22 cellular contexts compared by ENCODE assay signal in the genomic region with DNA sequence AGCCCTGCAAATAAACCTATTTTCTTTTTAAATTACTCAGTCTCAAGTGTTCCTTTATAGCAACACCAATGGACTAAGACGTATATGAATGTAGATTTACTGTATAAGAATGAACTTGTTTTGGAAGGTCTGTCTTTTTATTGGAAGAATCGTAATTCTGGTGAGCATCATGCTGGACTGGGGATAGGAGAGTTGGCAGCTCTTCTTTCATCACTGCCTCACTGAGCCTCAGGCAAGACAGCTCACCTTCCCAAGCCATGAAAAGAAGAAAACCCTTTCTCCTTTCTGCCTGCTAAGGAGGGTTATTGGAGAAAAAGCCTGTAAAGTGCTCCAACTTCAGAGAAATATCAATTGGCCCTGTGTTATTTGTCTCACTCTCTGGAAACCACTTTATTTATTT.
"Had no signal": no experiment of that assay in that cellular context is flagged by ENCODE, and none has a peak within 500 bp of the region (broad histone marks: within the 10 kb centered on the region; RNA-seq: fewer than 3 reads in every experiment).

No MANE protein-coding gene starts in this region.

- H3K27me3 ChIP-seq: dorsolateral prefrontal cortex, esophagus muscularis mucosa, heart right ventricle, left lung, suprapubic skin, tibial artery, upper lobe of right lung had no signal

- H3K4me1 ChIP-seq: left lung, lower lobe of right lung, tibial artery, upper lobe of right lung had no signal

- H3K4me3 ChIP-seq: dorsolateral prefrontal cortex, left lung, mucosa of descending colon, suprapubic skin, tibial artery had no signal

- H3K9me3 ChIP-seq: esophagus muscularis mucosa, heart right ventricle, left lung, lower lobe of right lung, mucosa of descending colon, suprapubic skin, tibial artery, upper lobe of right lung had no signal

- DNase-seq: activated CD4-positive, alpha-beta T cell treated with anti-CD3 and anti-CD28 coated beads for 1 hour; activated CD8-positive, alpha-beta memory T cell treated with anti-CD3 and anti-CD28 coated beads, Interleukin-2, amount 10 ng/mL, durations not matched to agents 7 days and 5 days; activated CD8-positive, alpha-beta T cell treated with anti-CD3 and anti-CD28 coated beads, Interleukin-2, amount 10 ng/mL, durations not matched to agents 7 days and 5 days; activated naive CD4-positive, alpha-beta T cell; activated T-cell treated with anti-CD3 and anti-CD28 coated beads, Interleukin-2, amount 50 U/mL, for 72 hours; cerebellar nuclear complex; dorsolateral prefrontal cortex; effector memory CD8-positive, alpha-beta T cell; foreskin melanocyte; heart right ventricle; left lung; mesendoderm; mucosa of descending colon; right cardiac atrium; stimulated activated CD4-positive, alpha-beta T cell treated with anti-CD3 and anti-CD28 coated beads, Interleukin-15, amount 100 ng/mL, for 24 hours; tibial artery; upper lobe of right lung had no signal

- ATAC-seq: heart right ventricle, right cardiac atrium, WTC11 had no signal

- H3K27ac ChIP-seq: coronary artery, dorsolateral prefrontal cortex, esophagus muscularis mucosa, suprapubic skin, tibial artery, upper lobe of right lung had no signal

- H3K36me3 ChIP-seq: esophagus muscularis mucosa, heart right ventricle, left lung, lower lobe of right lung, suprapubic skin, tibial artery, upper lobe of right lung had no signal
